Comparison of ENCODE assay signal across 20 cellular contexts in the genomic region with DNA sequence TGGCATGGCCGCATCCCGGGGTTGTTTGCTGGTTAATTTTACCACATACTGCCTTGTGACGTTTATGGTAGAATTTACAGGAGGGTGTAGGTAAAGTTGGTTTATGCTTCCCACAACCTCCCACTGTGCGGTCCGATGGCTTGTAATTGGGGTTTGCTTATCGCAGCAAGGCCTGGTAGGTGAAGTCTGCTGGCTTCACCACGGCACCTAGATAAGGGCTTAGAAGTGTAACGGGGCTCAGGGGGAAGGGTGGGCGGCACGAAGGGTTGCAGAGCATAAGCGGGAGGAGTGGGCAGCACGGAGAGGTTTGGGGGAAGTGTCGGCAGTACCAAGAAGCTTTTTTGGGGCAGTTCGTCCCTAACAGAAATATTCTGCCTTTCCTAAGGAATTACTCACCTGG. TPM values are rescaled to one million over a fixed set of nuclear protein-coding genes. Genes with fewer than 3 reads are reported as not detected.
A peak's percentile ranks its signal among the peaks of the same experiment; 100 is the strongest.
DNase-seq lines count a peak whose midpoint lies in the region; ATAC-seq, FAIRE-seq and TF ChIP-seq lines count a peak whose summit lies in the region.
"Had no signal": no experiment of that assay in that cellular context is flagged by ENCODE, and none has a peak within 500 bp of the region (broad histone marks: within the 10 kb centered on the region; RNA-seq: fewer than 3 reads in every experiment).

No MANE protein-coding gene starts in this region.

- H2BK15ac ChIP-seq in mesenchymal stem cell (ENCODE audit: low read depth, poor library complexity, severe bottlenecking) = no peak overlapping the region

- H3K9ac ChIP-seq in mesenchymal stem cell (ENCODE audit: low read length) = no peak overlapping the region

- H3K23ac ChIP-seq in mesenchymal stem cell (ENCODE audit: low read length in 2 of 2) = peak overlapping the region in 1 of 2 experiments; percentile 43

- peak overlapping the region; percentile 51 for H3K27ac Mint-ChIP-seq in stimulated activated naive B cell treated with anti-CD40 and anti-IgM and Interleukin-4, amounts not matched to agents 10 μg/mL and 1 μg/mL and 100 μg/mL, for 72 hours
- H3K27ac Mint-ChIP-seq: CD4-positive, alpha-beta memory T cell; IgD-negative memory B cell had no signal

- 42% methylated on average over 14 of the region's 14 CpGs for WGBS in mesenchymal stem cell

- no peaks in the 10 kb centered on the region for H3K9me3 ChIP-seq in mesenchymal stem cell (ENCODE audit: control insufficient read depth, low read length)
- H3K9me3 ChIP-seq: A549, BE2C had no signal

- no peak overlapping the region for H3K4me2 ChIP-seq in mesenchymal stem cell (ENCODE audit: low read length, poor library complexity, severe bottlenecking)
- H3K4me2 ChIP-seq: A549 had no signal

- TF ChIP-seq CTCF in D721Med (IDR thresholded peaks at IDR 0.05; ENCODE audit: insufficient read depth, missing control alignments) = no peak

- H4K8ac ChIP-seq in mesenchymal stem cell (ENCODE audit: low read length) = no peak overlapping the region

- H2BK12ac ChIP-seq in mesenchymal stem cell (ENCODE audit: low read length in 2 of 2) = no peak overlapping the region

- no peak overlapping the region for H2AK5ac ChIP-seq in mesenchymal stem cell (ENCODE audit: low read length, severe bottlenecking)

- H3K27me3 Mint-ChIP-seq in stimulated activated naive B cell treated with anti-CD40 and anti-IgM and Interleukin-4, amounts not matched to agents 10 μg/mL and 1 μg/mL and 100 μg/mL, for 72 hours = no peaks in the 10 kb centered on the region
- H3K27me3 Mint-ChIP-seq: IgD-negative memory B cell had no signal

- peak overlapping the region; percentile 43 for H4K91ac ChIP-seq in mesenchymal stem cell (ENCODE audit: low read length)

- H2BK120ac ChIP-seq in mesenchymal stem cell (ENCODE audit: low read depth, low read length) = no peak overlapping the region

- no peaks in the 10 kb centered on the region for H3K9me3 Mint-ChIP-seq in stimulated activated naive B cell treated with anti-CD40 and anti-IgM and Interleukin-4, amounts not matched to agents 10 μg/mL and 1 μg/mL and 100 μg/mL, for 72 hours
- H3K9me3 Mint-ChIP-seq: IgD-negative memory B cell had no signal

- ATAC-seq in stimulated activated naive B cell treated with anti-CD40 and anti-IgM and Interleukin-4, amounts not matched to agents 10 μg/mL and 1 μg/mL and 100 μg/mL, for 72 hours (replicated peaks) = no peak
- ATAC-seq: A549, HCT116 had no signal

- H3K36me3 ChIP-seq in mesenchymal stem cell (ENCODE audit: control insufficient read depth in 1 of 2, insufficient read depth in 2 of 2, low read depth in 1 of 2, low read length in 2 of 2) = no peaks in the 10 kb centered on the region
- H3K36me3 ChIP-seq: BE2C had no signal

- DNase-seq in OCI-M1 (lab: John Stamatoyannopoulos, UW) (peak; percentile 32), ecto neural progenitor cell (ENCODE audit: low spot score) (peak; percentile 27), mesenchymal stem cell (no peak), D721Med (ENCODE audit: insufficient read length, low spot score) (no peak), cerebellar nuclear complex (lab: John Stamatoyannopoulos, UW) (no peak), NCI-H446 treated with DMSO at 0.1 percent for 48 hours (lab: John Stamatoyannopoulos, UW) (no peak), midbrain (lab: John Stamatoyannopoulos, UW) (no peak)
- DNase-seq in stimulated activated naive B cell treated with anti-CD40 and anti-IgM and Interleukin-4, amounts not matched to agents 10 μg/mL and 1 μg/mL and 100 μg/mL, for 72 hours = no peak
- DNase-seq: BE2C; CD4-positive, alpha-beta memory T cell; DMS153; DND-41; GDM1 had no signal

- no peak for FAIRE-seq in D721Med (lab: Jason Lieb, UNC)
- FAIRE-seq: A549, GM19239, H54 had no signal

- H3K4me1 ChIP-seq in mesenchymal stem cell (ENCODE audit: control insufficient read depth, insufficient read depth, low read depth, low read length) = peaks cover 2% of the 10 kb centered on the region
- H3K4me1 ChIP-seq: A549, BE2C had no signal

- no peak overlapping the region for H3K4me3 Mint-ChIP-seq in stimulated activated naive B cell treated with anti-CD40 and anti-IgM and Interleukin-4, amounts not matched to agents 10 μg/mL and 1 μg/mL and 100 μg/mL, for 72 hours
- H3K4me3 Mint-ChIP-seq: CD4-positive, alpha-beta memory T cell; IgD-negative memory B cell had no signal

- H3K27me3 ChIP-seq in mesenchymal stem cell (ENCODE audit: control insufficient read depth in 1 of 2, insufficient read depth in 1 of 2, low read length in 2 of 2) = peaks cover 0 to 14% of the 10 kb centered on the region in 2 experiments
- H3K27me3 ChIP-seq: BE2C had no signal

- H3K14ac ChIP-seq in mesenchymal stem cell (ENCODE audit: low read length in 2 of 2) = peak overlapping the region in 1 of 2 experiments; percentile 37

- H2BK5ac ChIP-seq in mesenchymal stem cell (ENCODE audit: low read depth, low read length, poor library complexity, severe bottlenecking) = no peak overlapping the region

- no peaks in the 10 kb centered on the region for H3K36me3 Mint-ChIP-seq in stimulated activated naive B cell treated with anti-CD40 and anti-IgM and Interleukin-4, amounts not matched to agents 10 μg/mL and 1 μg/mL and 100 μg/mL, for 72 hours
- H3K36me3 Mint-ChIP-seq: CD4-positive, alpha-beta memory T cell; IgD-negative memory B cell had no signal

- no peaks in the 10 kb centered on the region for H3K79me1 ChIP-seq in mesenchymal stem cell (replicated peaks; ENCODE audit: low read length, poor library complexity, severe bottlenecking)

- no peak overlapping the region for H3K4ac ChIP-seq in mesenchymal stem cell (ENCODE audit: low read depth in 1 of 2, low read length in 2 of 2)

- peaks cover 22 to 47% of the 10 kb centered on the region in 2 donors for H3K4me1 Mint-ChIP-seq in stimulated activated naive B cell treated with anti-CD40 and anti-IgM and Interleukin-4, amounts not matched to agents 10 μg/mL and 1 μg/mL and 100 μg/mL, for 72 hours
- H3K4me1 Mint-ChIP-seq: CD4-positive, alpha-beta memory T cell had no signal

- H3K27ac ChIP-seq in mesenchymal stem cell (ENCODE audit: low read length, poor library complexity, severe bottlenecking) = no peak overlapping the region
- H3K27ac ChIP-seq: A549, C4-2B had no signal

- H3K18ac ChIP-seq in mesenchymal stem cell (ENCODE audit: low read depth in 1 of 2, low read length in 2 of 2) = no peak overlapping the region

- no peak overlapping the region for H3K4me3 ChIP-seq in mesenchymal stem cell (ENCODE audit: insufficient read depth in 1 of 2, low read depth in 1 of 2, low read length in 2 of 2)
- H3K4me3 ChIP-seq: A549 had no signal

- no peak overlapping the region for H2AFZ ChIP-seq in mesenchymal stem cell (ENCODE audit: low read depth, low read length)

RNA-seq across cellular contexts. Expression of gene TMEM131, which starts 39.0 kb away (rescaled TPM):
- polyA plus RNA-seq in mesenchymal stem cell (2013, experiment 1 of 2) = 35.4 TPM
- polyA plus RNA-seq in mesenchymal stem cell (2013, experiment 2 of 2) = 35.0 TPM

RNA-seq across cellular contexts. Expression of gene VWA3B, which starts 52.2 kb away (rescaled TPM):
- polyA plus RNA-seq in mesenchymal stem cell (2013, experiment 1 of 2) = not detected
- polyA plus RNA-seq in mesenchymal stem cell (2013, experiment 2 of 2) = not detected
- polyA plus RNA-seq: A549; AG04450; CD4-positive, alpha-beta memory T cell; IgD-negative memory B cell had no signal

Comparison
In these comparisons a context has a peak if more than half of its experiments do, and no peak if none do; other contexts are left out.
1. DNase-seq: peak in OCI-M1 (single experiment) and ecto neural progenitor cell (single experiment); none in mesenchymal stem cell (single experiment), stimulated activated naive B cell treated with anti-CD40 and anti-IgM and Interleukin-4, amounts not matched to agents 10 μg/mL and 1 μg/mL and 100 μg/mL, for 72 hours (single experiment), D721Med (single experiment), cerebellar nuclear complex (0 of 2), NCI-H446 treated with DMSO at 0.1 percent for 48 hours (single experiment) and midbrain (single experiment).